In genomic region chr7:80699030-80699638, GRCh38 we compare ENCODE assay signal across 9 cellular contexts.
DNase-seq lines count a peak whose midpoint lies in the region; ATAC-seq and TF ChIP-seq lines count a peak whose summit lies in the region.
"Had no signal": no experiment of that assay in that cellular context is flagged by ENCODE, and none has a peak within 500 bp of the region (broad histone marks: within the 10 kb centered on the region; RNA-seq: fewer than 3 reads in every experiment).

No MANE protein-coding gene starts in this region.

- H3K36me3 Mint-ChIP-seq in T-cell, result no peaks in the 10 kb centered on the region

- BruUV-seq in Panc1 (replicated peaks; lab: Mats Ljungman, UMichigan), result no TSS peak

- H3K9me3 Mint-ChIP-seq in T-cell, result no peaks in the 10 kb centered on the region

- in situ Hi-C loops in Panc1 (cut with HindIII; ENCODE audit: low pct_unique_long_range_greater_than_20kb, low sequenced_read_pairs), result no loop called here

- H3K4me3 Mint-ChIP-seq in T-cell, result no peak overlapping the region

- no peak overlapping the region for H3K27ac Mint-ChIP-seq in T-cell

- H3K4me1 Mint-ChIP-seq in T-cell, result no peaks in the 10 kb centered on the region

- TF ChIP-seq CTCF in Panc1 (IDR thresholded peaks at IDR 0.05) (peak; percentile 56; the same call in 1 of the 2 replicates), esophagus squamous epithelium (IDR thresholded peaks at IDR 0.05) (peak in 5 of 6 experiments; percentile 58 to 79 (median 62)), omental fat pad (IDR thresholded peaks at IDR 0.05) (peak in 2 of 3 donors; percentile 16 to 41)

- DNase-seq in DMS79 (lab: John Stamatoyannopoulos, UW), result peak; percentile 23
- peak; percentile 75 for DNase-seq in LHCN-M2 (ENCODE audit: low read depth)
- peak; percentile 78 for DNase-seq in Panc1 (ENCODE audit: low read depth, low spot score)
- no peak for DNase-seq in esophagus squamous epithelium (lab: John Stamatoyannopoulos, UW)
- DNase-seq in omental fat pad (ENCODE audit: low spot score), result no peak
- DNase-seq in NK-92 treated with Interleukin-12 subunit alpha and Interleukin-12 subunit beta, amount 100 ng/mL, for 24 hours (lab: John Stamatoyannopoulos, UW), result no peak
- DNase-seq in T-cell, result no peak

- POLR2A ChIA-PET in Panc1 (lab: Charles Lee) (no interaction called here), T-cell (lab: Charles Lee) (no interaction called here)

- intact Hi-C loops in Panc1 (cut with micrococcal nuclease; ENCODE audit: unreplicated experiment) (loop anchor here (2.0 kb wide), 2 partner anchors 220 to 772 kb away; partner anchors contain the start of gene SEMA3C), esophagus squamous epithelium (cut with DNase I) (loop anchor here (5.0 kb wide), 1 partner anchor 773 kb away; no protein-coding TSS in a partner anchor)

- H3K4me1 ChIP-seq in Panc1 (ENCODE audit: control insufficient read depth, insufficient read depth, low read length), result peaks cover 21% of the 10 kb centered on the region
- H3K4me1 ChIP-seq in esophagus squamous epithelium, result peaks cover 3 to 12% (median 6%) of the 10 kb centered on the region in 3 donors

- H3K36me3 ChIP-seq in Panc1 (ENCODE audit: control insufficient read depth, insufficient read depth, low read length) (no peaks in the 10 kb centered on the region), esophagus squamous epithelium (no peaks in the 10 kb centered on the region)

- ATAC-seq in GM21515 (IDR thresholded peaks at IDR 0.05; ENCODE audit: unreplicated experiment) (peak; percentile 83), Panc1 (peak; percentile 91), omental fat pad (ENCODE audit: low FRiP score) (no peak), T-cell (replicated peaks in 1 of 4) (no peak)

- no peaks in the 10 kb centered on the region for H3K27me3 ChIP-seq in Panc1 (ENCODE audit: control insufficient read depth, insufficient read depth, low read length)
- H3K27me3 ChIP-seq in esophagus squamous epithelium, result no peaks in the 10 kb centered on the region

- H3K27me3 Mint-ChIP-seq in T-cell, result peaks cover 0 to 4% of the 10 kb centered on the region in 2 donors

- peak overlapping the region; percentile 87 for H3K27ac ChIP-seq in Panc1 (ENCODE audit: low read length)
- H3K27ac ChIP-seq in esophagus squamous epithelium, result no peak overlapping the region
- H3K27ac ChIP-seq: skin epidermis had no signal

- TF ChIP-seq POLR2A in esophagus squamous epithelium (IDR thresholded peaks at IDR 0.05), result no peak

- CTCF ChIA-PET in Panc1 (lab: Charles Lee) (no interaction called here), T-cell (lab: Charles Lee) (interaction anchor here in 1 of 2 donors (0.6 kb wide), 2 partner anchors 11 to 622 kb away, joined by 3 to 5 read pairs; no protein-coding TSS in a partner anchor)

- H3K9me3 ChIP-seq in Panc1 (ENCODE audit: control insufficient read depth, insufficient read depth, low read depth, low read length) (no peaks in the 10 kb centered on the region), esophagus squamous epithelium (no peaks in the 10 kb centered on the region)

- H3K4me3 ChIP-seq in Panc1 (ENCODE audit: low read depth in 2 of 2, low read length in 2 of 2) (no peak overlapping the region), esophagus squamous epithelium (no peak overlapping the region)
- H3K4me3 ChIP-seq: skin epidermis had no signal

- 19% methylated on average over 5 of the region's 5 CpGs for WGBS in esophagus squamous epithelium, 2 donors

Comparison
In these comparisons a context has a peak if more than half of its experiments do, and no peak if none do; other contexts are left out.
1. DNase-seq: peak in DMS79 (single experiment), LHCN-M2 (single experiment) and Panc1 (single experiment); none in esophagus squamous epithelium (single experiment), omental fat pad (single experiment), NK-92 treated with Interleukin-12 subunit alpha and Interleukin-12 subunit beta, amount 100 ng/mL, for 24 hours (single experiment) and T-cell (0 of 34).
2. ATAC-seq: peak in GM21515 (single experiment) and Panc1 (single experiment); none in omental fat pad (single experiment) and T-cell (0 of 4).
3. Peak in every context shown above with its lines, with median percentiles within 50 percentile points of each other: CTCF ChIP-seq.